In genomic region chr1:36641776-36642175, GRCh38 we compare ENCODE assay signal across 16 cellular contexts.
DNase-seq lines count a peak whose midpoint lies in the region; ATAC-seq and TF ChIP-seq lines count a peak whose summit lies in the region.
"Had no signal": no experiment of that assay in that cellular context is flagged by ENCODE, and none has a peak within 500 bp of the region (broad histone marks: within the 10 kb centered on the region; RNA-seq: fewer than 3 reads in every experiment).

No MANE protein-coding gene starts in this region.

- H2AFZ ChIP-seq in SK-N-SH (ENCODE audit: low read depth) = no peak overlapping the region

- H3K4me1 ChIP-seq in SK-N-SH (ENCODE audit: control insufficient read depth in 1 of 2, insufficient read depth in 2 of 2, low read depth in 1 of 2, low read length in 1 of 2) = peaks cover 0 to 9% of the 10 kb centered on the region in 2 experiments; a peak in 1 of 4 replicates
- H3K4me1 ChIP-seq: A549, Caco-2 had no signal

- H3K79me2 ChIP-seq in SK-N-SH (ENCODE audit: insufficient read depth) = no peaks in the 10 kb centered on the region

- no peaks in the 10 kb centered on the region for H3K9me2 ChIP-seq in SK-N-SH

- H3K27ac ChIP-seq in SK-N-SH (ENCODE audit: low read depth in 2 of 2, low read length in 1 of 2) (no peak overlapping the region), VCaP (peak overlapping the region; percentile 59)
- H3K27ac ChIP-seq: 22Rv1; A549; BLaER1 treated with 17β-estradiol and CSF1 and Interleukin-3, amounts not matched to agents 10 nM and 100 nM; C4-2B had no signal

- no peak for TF ChIP-seq EP300 in SK-N-SH (IDR thresholded peaks at IDR 0.05; ENCODE audit: borderline replicate concordance in 1 of 2, low read depth in 1 of 2, low read length in 1 of 2)

- no peak for TF ChIP-seq RAD21 in SK-N-SH (IDR thresholded peaks at IDR 0.05; ENCODE audit: low read length)

- no peak for DNase-seq in SK-N-SH
- no peak for DNase-seq in UCSD-AML1 (lab: John Stamatoyannopoulos, UW; ENCODE audit: unreplicated experiment)
- DNase-seq: AML-193; Caco-2; Calu3; CD4-positive, alpha-beta T cell; CD8-positive, alpha-beta T cell; DMS79 treated with DMSO at 0.1 percent for 48 hours; GF-D8 had no signal

- CTCF ChIA-PET in SK-N-SH (lab: Yijun Ruan, JAX) = interaction anchor here (1.3 to 3.6 kb wide), 2 partner anchors 8 to 48 kb away, joined by 3 to 31 read pairs; no protein-coding TSS in a partner anchor

- no peak overlapping the region for H3K4me3 ChIP-seq in SK-N-SH (ENCODE audit: low read depth in 2 of 2, low read length in 1 of 2)
- H3K4me3 ChIP-seq: A549; BLaER1 treated with 17β-estradiol and CSF1 and Interleukin-3, amounts not matched to agents 10 nM and 100 nM had no signal

- no peaks in the 10 kb centered on the region for H3K27me3 ChIP-seq in SK-N-SH (ENCODE audit: insufficient read depth)
- H3K27me3 ChIP-seq: BLaER1 treated with 17β-estradiol and CSF1 and Interleukin-3, amounts not matched to agents 10 nM and 100 nM had no signal

- WGBS in SK-N-SH (ENCODE audit: low lambda C conversion rate) = 15% methylated on average over 1 of the region's 1 CpG

- ATAC-seq in SK-N-SH treated with all-trans-retinoic acid at 6 μM for 48 hours (no peak), HG02884 (IDR thresholded peaks at IDR 0.05; ENCODE audit: unreplicated experiment) (no peak)
- ATAC-seq: A549; CD8-positive, alpha-beta T cell had no signal

- H3K9me3 ChIP-seq in SK-N-SH = no peaks in the 10 kb centered on the region
- H3K9me3 ChIP-seq: A549; BLaER1 treated with 17β-estradiol and CSF1 and Interleukin-3, amounts not matched to agents 10 nM and 100 nM; Caco-2 had no signal

- TF ChIP-seq CTCF in SK-N-SH (IDR thresholded peaks at IDR 0.05) (no peak), VCaP (conservative IDR thresholded peaks at IDR 0.05) (no peak)

- H3K4me2 ChIP-seq in SK-N-SH = no peak overlapping the region
- H3K4me2 ChIP-seq: A549; BLaER1 treated with 17β-estradiol and CSF1 and Interleukin-3, amounts not matched to agents 10 nM and 100 nM had no signal

- H4K20me1 ChIP-seq in SK-N-SH (ENCODE audit: insufficient read depth) = no peaks in the 10 kb centered on the region
- H4K20me1 ChIP-seq: BLaER1 treated with 17β-estradiol and CSF1 and Interleukin-3, amounts not matched to agents 10 nM and 100 nM had no signal

- POLR2A ChIA-PET in SK-N-SH (lab: Yijun Ruan, JAX) = no interaction called here

- H3K9ac ChIP-seq in SK-N-SH = no peak overlapping the region
- H3K9ac ChIP-seq: BLaER1 treated with 17β-estradiol and CSF1 and Interleukin-3, amounts not matched to agents 10 nM and 100 nM had no signal

- H3F3A ChIP-seq in SK-N-SH (replicated peaks; ENCODE audit: insufficient read depth) = no peaks in the 10 kb centered on the region

- no peaks in the 10 kb centered on the region for H3K36me3 ChIP-seq in SK-N-SH (replicated peaks in 1 of 2; ENCODE audit: control insufficient read depth in 1 of 2, insufficient read depth in 2 of 2, low read length in 1 of 2)
- H3K36me3 ChIP-seq: BLaER1 treated with 17β-estradiol and CSF1 and Interleukin-3, amounts not matched to agents 10 nM and 100 nM had no signal

TF ChIP-seq in SK-N-SH, 30 proteins besides CTCF, POLR2A, EP300 and RAD21:
- TF ChIP-seq CHD2 (IDR thresholded peaks at IDR 0.05; ENCODE audit: low read length, partially characterized antibody) = no peak
- no peak for TF ChIP-seq JUND (IDR thresholded peaks at IDR 0.05)
- peak; percentile 27; the same call in 1 of the 2 replicates for TF ChIP-seq GATA2 (CRISPR knock-in tag; IDR thresholded peaks at IDR 0.05)

TF ChIP-seq in SK-N-SH treated with all-trans-retinoic acid at 6 μM for 48 hours, 23 proteins besides CTCF, POLR2A, EP300 and RAD21:
- no peak for TF ChIP-seq ZC3H10 (CRISPR knock-in tag; IDR thresholded peaks at IDR 0.05)
- TF ChIP-seq ISL1 (CRISPR knock-in tag; IDR thresholded peaks at IDR 0.05) = no peak
- TF ChIP-seq CSDC2 (CRISPR knock-in tag; IDR thresholded peaks at IDR 0.05) = no peak
- no peak for TF ChIP-seq SNAI2 (CRISPR knock-in tag; IDR thresholded peaks at IDR 0.05)
- TF ChIP-seq POU6F1 (CRISPR knock-in tag; IDR thresholded peaks at IDR 0.05; ENCODE audit: borderline replicate concordance, low read depth) = no peak
- TF ChIP-seq CREB5 (CRISPR knock-in tag; IDR thresholded peaks at IDR 0.05; ENCODE audit: low read depth) = no peak
